In genomic region chr6:161836643-161837448, GRCh38 we compare ENCODE assay signal across 11 cellular contexts.
DNase-seq lines count a peak whose midpoint lies in the region; ATAC-seq and TF ChIP-seq lines count a peak whose summit lies in the region.
"Had no signal": no experiment of that assay in that cellular context is flagged by ENCODE, and none has a peak within 500 bp of the region (broad histone marks: within the 10 kb centered on the region; RNA-seq: fewer than 3 reads in every experiment).

No MANE protein-coding gene starts in this region.

- H4K20me1 ChIP-seq in PC-9 (ENCODE audit: insufficient read depth): no peaks in the 10 kb centered on the region

- H3K9me2 ChIP-seq in PC-9 (ENCODE audit: insufficient read depth): no peaks in the 10 kb centered on the region

- no peaks in the 10 kb centered on the region for H3K9me3 ChIP-seq in PC-9 (ENCODE audit: insufficient read depth, low read depth)

- no peak for ATAC-seq in GM19395 (IDR thresholded peaks at IDR 0.05; ENCODE audit: unreplicated experiment)
- no peak for ATAC-seq in GM18861 (IDR thresholded peaks at IDR 0.05; ENCODE audit: unreplicated experiment)

- CTCF ChIA-PET in PC-9 (lab: Charles Lee): no interaction called here

- H3K36me3 Mint-ChIP-seq in progenitor cell of endocrine pancreas (ENCODE audit: insufficient read depth): no peaks in the 10 kb centered on the region

- H3K36me3 ChIP-seq in H7 (replicated peaks; ENCODE audit: control insufficient read depth, insufficient read depth, low read length) (no peaks in the 10 kb centered on the region), PC-9 (ENCODE audit: low read depth) (no peaks in the 10 kb centered on the region)

- H3K4me2 ChIP-seq in PC-9: no peak overlapping the region

- no peaks in the 10 kb centered on the region for H3K4me1 ChIP-seq in PC-9 (replicated peaks; ENCODE audit: insufficient read depth)

- intact Hi-C loops in PC-9 (cut with micrococcal nuclease; ENCODE audit: unreplicated experiment): no loop called here

- peak overlapping the region; percentile 70 for H3K27ac Mint-ChIP-seq in progenitor cell of endocrine pancreas
- H3K27ac Mint-ChIP-seq: activated T-cell treated with anti-CD3 and anti-CD28 coated beads, Interleukin-2, amount 50 U/mL, for 24 hours had no signal

- POLR2A ChIA-PET in PC-9 (lab: Charles Lee; ENCODE audit: unreplicated experiment): no interaction called here

- no peak overlapping the region for H3K4me3 Mint-ChIP-seq in progenitor cell of endocrine pancreas (ENCODE audit: low read depth)
- H3K4me3 Mint-ChIP-seq: activated T-cell treated with anti-CD3 and anti-CD28 coated beads, Interleukin-2, amount 50 U/mL, for 24 hours had no signal

- no peaks in the 10 kb centered on the region for H3F3A ChIP-seq in PC-9 (ENCODE audit: insufficient read depth, low read depth)

- TF ChIP-seq CTCF in PC-9 (conservative IDR thresholded peaks at IDR 0.05) (0 out of 2 replicates have a peak, but pooled peaks have one; percentile 27), progenitor cell of endocrine pancreas (IDR thresholded peaks at IDR 0.05; ENCODE audit: unreplicated experiment) (peak; percentile 44)

- H3K27ac ChIP-seq in PC-9: no peak overlapping the region

- no peaks in the 10 kb centered on the region for H3K79me2 ChIP-seq in PC-9 (ENCODE audit: low read depth)

- peaks cover 12% of the 10 kb centered on the region for H3K4me1 Mint-ChIP-seq in progenitor cell of endocrine pancreas (ENCODE audit: low read depth)

- no peaks in the 10 kb centered on the region for H3K9me3 Mint-ChIP-seq in progenitor cell of endocrine pancreas (ENCODE audit: low read depth)
- H3K9me3 Mint-ChIP-seq: activated T-cell treated with anti-CD3 and anti-CD28 coated beads, Interleukin-2, amount 50 U/mL, for 24 hours had no signal

- H3K27me3 ChIP-seq in H7 (ENCODE audit: control insufficient read depth, insufficient read depth, low read length) (no peaks in the 10 kb centered on the region), PC-9 (ENCODE audit: insufficient read depth, low read depth) (peaks cover 72% of the 10 kb centered on the region)

- H2AFZ ChIP-seq in PC-9: no peak overlapping the region

- peaks cover 52% of the 10 kb centered on the region for H3K27me3 Mint-ChIP-seq in progenitor cell of endocrine pancreas
- H3K27me3 Mint-ChIP-seq: activated T-cell treated with anti-CD3 and anti-CD28 coated beads, Interleukin-2, amount 50 U/mL, for 24 hours had no signal

- DNase-seq in H7 (peak; percentile 47), PC-9 (no peak), fibroblast of the conjunctiva (ENCODE audit: low read depth) (peak; percentile 3), progenitor cell of endocrine pancreas (ENCODE audit: low spot score, unreplicated experiment) (no peak), ureter (ENCODE audit: low spot score) (no peak)
- DNase-seq: activated T-cell treated with anti-CD3 and anti-CD28 coated beads, Interleukin-2, amount 50 U/mL, for 24 hours; central memory CD4-positive, alpha-beta T cell; NCI-H1092 treated with DMSO at 0.1 percent for 48 hours; stimulated activated naive CD4-positive, alpha-beta T cell treated with Interleukin-2 at 50 U/mL for 16 hours had no signal

- H3K4me3 ChIP-seq in H7 (ENCODE audit: insufficient read depth, low read depth, low read length): no peak overlapping the region
- no peak overlapping the region for H3K4me3 ChIP-seq in PC-9

- BruUV-seq in PC-9 (replicated peaks; lab: Mats Ljungman, UMichigan): no TSS peak

Comparison
In these comparisons a context has a peak if more than half of its experiments do, and no peak if none do; other contexts are left out.
1. DNase-seq: peak in H7 (single experiment) and fibroblast of the conjunctiva (single experiment); none in PC-9 (0 of 2), progenitor cell of endocrine pancreas (single experiment) and ureter (single experiment).